ENCODE assay signal across 15 cellular contexts in genomic region chr6:122372647-122373046, GRCh38. TPM values are rescaled to one million over a fixed set of nuclear protein-coding genes. Genes with fewer than 3 reads are reported as not detected.
DNase-seq lines count a peak whose midpoint lies in the region; ATAC-seq and TF ChIP-seq lines count a peak whose summit lies in the region.
"Had no signal": no experiment of that assay in that cellular context is flagged by ENCODE, and none has a peak within 500 bp of the region (broad histone marks: within the 10 kb centered on the region; RNA-seq: fewer than 3 reads in every experiment).

No MANE protein-coding gene starts in this region.

- CTCF ChIA-PET in MCF 10A (lab: Yijun Ruan, JAX), result interaction anchor here (0.9 to 1.2 kb wide), 2 partner anchors 74 to 158 kb away, joined by 4 to 5 read pairs; no protein-coding TSS in a partner anchor
- CTCF ChIA-PET in PC-9 (lab: Charles Lee), result no interaction called here

- H3K4me3 Mint-ChIP-seq in MCF 10A (ENCODE audit: unreplicated experiment), result no peak overlapping the region
- H3K4me3 Mint-ChIP-seq: IgD-negative memory B cell, WTC11 had no signal

- no peaks in the 10 kb centered on the region for H3K79me2 ChIP-seq in PC-9 (ENCODE audit: low read depth)
- H3K79me2 ChIP-seq: parathyroid adenoma had no signal

- BruUV-seq in MCF 10A (replicated peaks; lab: Mats Ljungman, UMichigan), result no TSS peak
- BruUV-seq in PC-9 (replicated peaks; lab: Mats Ljungman, UMichigan), result no TSS peak

- H3K27me3 Mint-ChIP-seq in MCF 10A (ENCODE audit: insufficient read depth, unreplicated experiment), result peaks cover 40% of the 10 kb centered on the region

- H3K4me3 ChIP-seq in breast epithelium, result no peak overlapping the region
- H3K4me3 ChIP-seq in PC-9, result no peak overlapping the region
- H3K4me3 ChIP-seq: BLaER1, uterus had no signal

- peak; percentile 32 for TF ChIP-seq CTCF in MCF 10A (IDR thresholded peaks at IDR 0.05; ENCODE audit: unreplicated experiment)
- TF ChIP-seq CTCF in breast epithelium (IDR thresholded peaks at IDR 0.05), result no peak
- TF ChIP-seq CTCF in PC-9 (conservative IDR thresholded peaks at IDR 0.05), result peak; percentile 59

- intact Hi-C loops in MCF 10A (cut with micrococcal nuclease) (loop anchor here (1.0 kb wide), 1 partner anchor 942 kb away; no protein-coding TSS in a partner anchor), breast epithelium (cut with DNase I; ENCODE audit: low total_unique reads) (no loop called here), PC-9 (cut with micrococcal nuclease; ENCODE audit: unreplicated experiment) (no loop called here)

- H4K20me1 ChIP-seq in PC-9 (ENCODE audit: insufficient read depth), result no peaks in the 10 kb centered on the region
- H4K20me1 ChIP-seq: BLaER1 had no signal

- H3K4me1 Mint-ChIP-seq in MCF 10A (ENCODE audit: insufficient read depth, unreplicated experiment), result peaks cover 9% of the 10 kb centered on the region
- H3K4me1 Mint-ChIP-seq: WTC11 had no signal

- H3K9me2 ChIP-seq in PC-9 (ENCODE audit: insufficient read depth), result no peaks in the 10 kb centered on the region; the same call in 1 of the 2 replicates

- H3K9me3 ChIP-seq in breast epithelium, result no peaks in the 10 kb centered on the region
- H3K9me3 ChIP-seq in PC-9 (ENCODE audit: insufficient read depth, low read depth), result no peaks in the 10 kb centered on the region
- H3K9me3 ChIP-seq: BLaER1, uterus had no signal

- H3K4me1 ChIP-seq in breast epithelium (no peaks in the 10 kb centered on the region), PC-9 (replicated peaks; ENCODE audit: insufficient read depth) (0 out of 2 replicates have a peak, but pooled peaks cover 6% of the 10 kb centered on the region)
- H3K4me1 ChIP-seq: BLaER1, parathyroid adenoma, uterus had no signal

- no peaks in the 10 kb centered on the region for H3K27me3 ChIP-seq in breast epithelium
- H3K27me3 ChIP-seq in PC-9 (ENCODE audit: insufficient read depth, low read depth), result no peaks in the 10 kb centered on the region
- H3K27me3 ChIP-seq: BLaER1 had no signal

- no peak overlapping the region for H3K4me2 ChIP-seq in PC-9
- H3K4me2 ChIP-seq: BLaER1 had no signal

- no peak for ATAC-seq in HG03565 (IDR thresholded peaks at IDR 0.05; ENCODE audit: unreplicated experiment)
- ATAC-seq: WTC11 had no signal

- no peak for TF ChIP-seq POLR2A in breast epithelium (IDR thresholded peaks at IDR 0.05)

- no peak overlapping the region for H3K27ac Mint-ChIP-seq in MCF 10A (ENCODE audit: low read depth, unreplicated experiment)
- H3K27ac Mint-ChIP-seq: IgD-negative memory B cell, WTC11 had no signal

- H3K36me3 ChIP-seq in breast epithelium, result no peaks in the 10 kb centered on the region
- no peaks in the 10 kb centered on the region for H3K36me3 ChIP-seq in PC-9 (ENCODE audit: low read depth)
- H3K36me3 ChIP-seq: BLaER1, uterus had no signal

- no peaks in the 10 kb centered on the region for H3K36me3 Mint-ChIP-seq in MCF 10A (ENCODE audit: insufficient read depth, unreplicated experiment)
- H3K36me3 Mint-ChIP-seq: IgD-negative memory B cell, WTC11 had no signal

- POLR2A ChIA-PET in MCF 10A (lab: Yijun Ruan, JAX) (no interaction called here), PC-9 (lab: Charles Lee; ENCODE audit: unreplicated experiment) (no interaction called here)

- H3K27ac ChIP-seq in breast epithelium (no peak overlapping the region), PC-9 (no peak overlapping the region)
- H3K27ac ChIP-seq: BLaER1, parathyroid adenoma, uterus had no signal

- H2AFZ ChIP-seq in PC-9, result no peak overlapping the region
- H2AFZ ChIP-seq: parathyroid adenoma had no signal

- H3F3A ChIP-seq in PC-9 (ENCODE audit: insufficient read depth, low read depth), result no peaks in the 10 kb centered on the region

- H3K9me3 Mint-ChIP-seq in MCF 10A (ENCODE audit: unreplicated experiment), result no peaks in the 10 kb centered on the region
- H3K9me3 Mint-ChIP-seq: IgD-negative memory B cell, WTC11 had no signal

- no peak for DNase-seq in MCF 10A (ENCODE audit: unreplicated experiment)
- DNase-seq in breast epithelium (ENCODE audit: low spot score in 2 of 2), result no peak
- no peak for DNase-seq in PC-9
- peak; percentile 42 for DNase-seq in fibroblast of peridontal ligament (ENCODE audit: extremely low read depth)
- peak; percentile 33 for DNase-seq in superior temporal gyrus (ENCODE audit: extremely low spot score)
- DNase-seq in SW480 (ENCODE audit: low spot score), result no peak
- no peak for DNase-seq in T-helper 1 cell
- DNase-seq: activated effector memory CD4-positive, alpha-beta T cell treated with Interleukin-2 at 50 U/mL for 16 hours; cortex of kidney; uterus had no signal

RNA-seq across cellular contexts. Expression of gene HSF2, which starts 26.8 kb away (rescaled TPM):
- 8.2 and 8.6 TPM in 2 replicates for total RNA-seq in MCF 10A (2022)
- total RNA-seq in breast epithelium, result 10 to 100 TPM; 19.4 to 35.0 (median 29.8) TPM
- 12.4 and 15.5 TPM in 2 replicates for total RNA-seq in PC-9 (2021)

Comparison
In these comparisons a context has a peak if more than half of its experiments do, and no peak if none do; other contexts are left out.
1. CTCF ChIP-seq: peak in MCF 10A (single experiment) and PC-9 (single experiment); none in breast epithelium (0 of 3).
2. DNase-seq: peak in fibroblast of peridontal ligament (single experiment) and superior temporal gyrus (single experiment); none in MCF 10A (single experiment), breast epithelium (0 of 2), PC-9 (0 of 2), SW480 (single experiment) and T-helper 1 cell (0 of 5).